ENCODE assay signal across 8 cellular contexts in the genomic region with DNA sequence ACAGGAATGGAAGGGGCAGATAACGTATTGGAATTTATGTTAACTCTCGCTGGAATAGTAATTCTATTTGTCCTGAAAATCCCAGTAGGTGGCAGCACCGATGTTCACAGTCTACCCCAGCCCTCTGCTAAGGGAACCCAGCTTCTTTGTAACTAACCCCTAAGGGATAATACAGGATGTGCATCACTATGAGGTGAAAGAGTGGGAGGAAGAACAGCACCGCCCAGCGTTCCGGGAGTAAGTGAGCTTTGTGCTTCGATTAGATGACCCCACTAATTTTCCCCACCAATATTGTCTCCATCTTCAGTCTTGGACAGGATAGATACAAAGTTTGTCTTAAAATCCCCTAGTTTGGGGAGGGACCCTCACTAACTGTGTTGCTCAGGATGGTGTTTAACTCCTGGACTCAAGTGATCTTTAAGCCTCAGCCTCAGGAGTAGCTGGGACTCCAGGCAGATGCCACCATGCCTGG. TPM values are rescaled to one million over a fixed set of nuclear protein-coding genes. Genes with fewer than 3 reads are reported as not detected.
DNase-seq lines count a peak whose midpoint lies in the region; ATAC-seq and TF ChIP-seq lines count a peak whose summit lies in the region.

No MANE protein-coding gene starts in this region.

- DNase-seq in CD14-positive monocyte (ENCODE audit: low spot score) (peak; percentile 81), NCI-H82 treated with DMSO at 0.1 percent for 48 hours (lab: John Stamatoyannopoulos, UW; ENCODE audit: unreplicated experiment) (peak; percentile 82), epithelial cell of esophagus (ENCODE audit: low read depth) (peak; percentile 93), middle frontal gyrus (ENCODE audit: extremely low spot score, low spot score) (peak; percentile 71)
- peak; percentile 47 to 59 for DNase-seq in activated CD8-positive, alpha-beta memory T cell treated with anti-CD3 and anti-CD28 coated beads for 1 hour (ENCODE audit: extremely low read depth in 1 of 2, low read depth in 1 of 2)
- DNase-seq in stimulated activated CD8-positive, alpha-beta memory T cell treated with anti-CD3 and anti-CD28 coated beads, Interleukin-15, amount 100 ng/mL, for 4 hours (ENCODE audit: low read depth in 2 of 2), result peak; percentile 42 to 77

- no peak overlapping the region for H3K27ac Mint-ChIP-seq in CD14-positive monocyte

- peak overlapping the region; percentile 22 for H3K4me3 ChIP-seq in epithelial cell of esophagus (ENCODE audit: low read length)

- H3K4me1 Mint-ChIP-seq in CD14-positive monocyte, result peaks cover 11% of the 10 kb centered on the region

- H3K9me3 Mint-ChIP-seq in CD14-positive monocyte, result no peaks in the 10 kb centered on the region

- intact Hi-C loops in CD14-positive monocyte (cut with micrococcal nuclease), result loop anchor here in 1 of 2 donors (1.0 to 10.0 kb wide), 2 partner anchors 62 to 68 kb away; no protein-coding TSS in a partner anchor

- no peaks in the 10 kb centered on the region for H3K27me3 Mint-ChIP-seq in CD14-positive monocyte (ENCODE audit: low read depth in 3 of 3)

- ATAC-seq in GM19324 (IDR thresholded peaks at IDR 0.05; ENCODE audit: low FRiP score, unreplicated experiment) (peak; percentile 77), HG03457 (IDR thresholded peaks at IDR 0.05; ENCODE audit: unreplicated experiment) (peak; percentile 74)

- no peak overlapping the region for H3K4me3 Mint-ChIP-seq in CD14-positive monocyte

- H3K36me3 Mint-ChIP-seq in CD14-positive monocyte, result peaks cover 0 to 38% of the 10 kb centered on the region in 2 donors

- TF ChIP-seq CTCF in CD14-positive monocyte (IDR thresholded peaks at IDR 0.05), result peak; percentile 78
- TF ChIP-seq CTCF in epithelial cell of esophagus (IDR thresholded peaks at IDR 0.05; ENCODE audit: insufficient read depth, low read depth, low read length, missing control alignments), result peak; percentile 71

RNA-seq across cellular contexts. Expression of a gene that starts 2.7 kb away (rescaled TPM):
- 100 to 1,000 TPM; 128 to 179 TPM for polyA plus RNA-seq in CD14-positive monocyte

Comparison
In these comparisons a context has a peak if more than half of its experiments do, and no peak if none do; other contexts are left out.
1. Peak in every context shown above with its lines: DNase-seq, ATAC-seq and H3K4me3 ChIP-seq.